In the genomic region with DNA sequence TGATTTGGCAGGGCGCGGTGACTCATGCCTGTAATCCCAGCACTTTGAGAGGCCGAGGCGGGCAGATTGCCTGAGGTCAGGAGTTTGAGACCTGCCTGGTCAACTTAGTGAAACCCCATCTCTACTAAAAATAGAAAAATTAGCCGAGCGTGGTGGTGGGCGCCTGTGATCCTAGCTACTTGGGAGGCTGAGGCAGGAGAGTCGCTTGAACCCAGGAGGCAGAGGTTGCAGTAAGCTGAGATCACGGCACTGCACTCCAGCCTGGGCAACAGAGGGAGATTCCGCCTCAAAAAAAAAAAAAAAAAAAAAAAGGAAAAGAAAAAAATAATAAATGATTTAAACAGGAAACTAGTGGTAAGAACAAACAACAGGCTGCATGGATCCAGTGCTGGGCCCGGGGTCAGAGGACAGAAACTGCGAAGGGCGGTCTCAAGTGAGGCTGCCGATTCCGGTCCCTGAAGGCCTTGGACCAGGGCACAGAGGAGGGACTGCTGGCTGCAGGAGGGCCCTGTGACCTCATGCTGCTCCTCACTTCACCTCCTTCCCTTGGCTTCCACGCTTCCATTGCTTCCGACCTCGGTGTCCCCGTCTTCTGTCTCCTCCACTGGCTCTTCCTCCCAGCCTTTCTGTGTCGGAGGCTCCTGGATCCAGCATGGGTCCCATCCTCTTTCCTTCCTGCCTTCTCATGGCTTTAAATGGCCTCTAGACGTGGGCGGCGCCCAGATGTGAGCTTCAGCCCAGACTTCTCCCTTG, we compare ENCODE assay signal across 1 cellular context.
TF ChIP-seq lines count a peak whose summit lies in the region.

No MANE protein-coding gene starts in this region.

TF ChIP-seq in HepG2, 621 proteins besides CTCF, POLR2A, EP300 and RAD21 (continued from another document and continues in another):
- TF ChIP-seq, protein P1, sequence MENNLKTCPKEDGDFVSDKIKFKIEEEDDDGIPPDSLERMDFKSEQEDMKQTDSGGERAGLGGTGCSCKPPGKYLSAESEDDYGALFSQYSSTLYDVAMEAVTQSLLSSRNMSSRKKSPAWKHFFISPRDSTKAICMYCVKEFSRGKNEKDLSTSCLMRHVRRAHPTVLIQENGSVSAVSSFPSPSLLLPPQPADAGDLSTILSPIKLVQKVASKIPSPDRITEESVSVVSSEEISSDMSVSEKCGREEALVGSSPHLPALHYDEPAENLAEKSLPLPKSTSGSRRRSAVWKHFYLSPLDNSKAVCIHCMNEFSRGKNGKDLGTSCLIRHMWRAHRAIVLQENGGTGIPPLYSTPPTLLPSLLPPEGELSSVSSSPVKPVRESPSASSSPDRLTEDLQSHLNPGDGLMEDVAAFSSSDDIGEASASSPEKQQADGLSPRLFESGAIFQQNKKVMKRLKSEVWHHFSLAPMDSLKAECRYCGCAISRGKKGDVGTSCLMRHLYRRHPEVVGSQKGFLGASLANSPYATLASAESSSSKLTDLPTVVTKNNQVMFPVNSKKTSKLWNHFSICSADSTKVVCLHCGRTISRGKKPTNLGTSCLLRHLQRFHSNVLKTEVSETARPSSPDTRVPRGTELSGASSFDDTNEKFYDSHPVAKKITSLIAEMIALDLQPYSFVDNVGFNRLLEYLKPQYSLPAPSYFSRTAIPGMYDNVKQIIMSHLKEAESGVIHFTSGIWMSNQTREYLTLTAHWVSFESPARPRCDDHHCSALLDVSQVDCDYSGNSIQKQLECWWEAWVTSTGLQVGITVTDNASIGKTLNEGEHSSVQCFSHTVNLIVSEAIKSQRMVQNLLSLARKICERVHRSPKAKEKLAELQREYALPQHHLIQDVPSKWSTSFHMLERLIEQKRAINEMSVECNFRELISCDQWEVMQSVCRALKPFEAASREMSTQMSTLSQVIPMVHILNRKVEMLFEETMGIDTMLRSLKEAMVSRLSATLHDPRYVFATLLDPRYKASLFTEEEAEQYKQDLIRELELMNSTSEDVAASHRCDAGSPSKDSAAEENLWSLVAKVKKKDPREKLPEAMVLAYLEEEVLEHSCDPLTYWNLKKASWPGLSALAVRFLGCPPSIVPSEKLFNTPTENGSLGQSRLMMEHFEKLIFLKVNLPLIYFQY (CRISPR knock-in tag; IDR thresholded peaks at IDR 0.05; ENCODE audit: borderline replicate concordance): no peak; the same call in 1 of the 2 replicates
- TF ChIP-seq, protein P2, sequence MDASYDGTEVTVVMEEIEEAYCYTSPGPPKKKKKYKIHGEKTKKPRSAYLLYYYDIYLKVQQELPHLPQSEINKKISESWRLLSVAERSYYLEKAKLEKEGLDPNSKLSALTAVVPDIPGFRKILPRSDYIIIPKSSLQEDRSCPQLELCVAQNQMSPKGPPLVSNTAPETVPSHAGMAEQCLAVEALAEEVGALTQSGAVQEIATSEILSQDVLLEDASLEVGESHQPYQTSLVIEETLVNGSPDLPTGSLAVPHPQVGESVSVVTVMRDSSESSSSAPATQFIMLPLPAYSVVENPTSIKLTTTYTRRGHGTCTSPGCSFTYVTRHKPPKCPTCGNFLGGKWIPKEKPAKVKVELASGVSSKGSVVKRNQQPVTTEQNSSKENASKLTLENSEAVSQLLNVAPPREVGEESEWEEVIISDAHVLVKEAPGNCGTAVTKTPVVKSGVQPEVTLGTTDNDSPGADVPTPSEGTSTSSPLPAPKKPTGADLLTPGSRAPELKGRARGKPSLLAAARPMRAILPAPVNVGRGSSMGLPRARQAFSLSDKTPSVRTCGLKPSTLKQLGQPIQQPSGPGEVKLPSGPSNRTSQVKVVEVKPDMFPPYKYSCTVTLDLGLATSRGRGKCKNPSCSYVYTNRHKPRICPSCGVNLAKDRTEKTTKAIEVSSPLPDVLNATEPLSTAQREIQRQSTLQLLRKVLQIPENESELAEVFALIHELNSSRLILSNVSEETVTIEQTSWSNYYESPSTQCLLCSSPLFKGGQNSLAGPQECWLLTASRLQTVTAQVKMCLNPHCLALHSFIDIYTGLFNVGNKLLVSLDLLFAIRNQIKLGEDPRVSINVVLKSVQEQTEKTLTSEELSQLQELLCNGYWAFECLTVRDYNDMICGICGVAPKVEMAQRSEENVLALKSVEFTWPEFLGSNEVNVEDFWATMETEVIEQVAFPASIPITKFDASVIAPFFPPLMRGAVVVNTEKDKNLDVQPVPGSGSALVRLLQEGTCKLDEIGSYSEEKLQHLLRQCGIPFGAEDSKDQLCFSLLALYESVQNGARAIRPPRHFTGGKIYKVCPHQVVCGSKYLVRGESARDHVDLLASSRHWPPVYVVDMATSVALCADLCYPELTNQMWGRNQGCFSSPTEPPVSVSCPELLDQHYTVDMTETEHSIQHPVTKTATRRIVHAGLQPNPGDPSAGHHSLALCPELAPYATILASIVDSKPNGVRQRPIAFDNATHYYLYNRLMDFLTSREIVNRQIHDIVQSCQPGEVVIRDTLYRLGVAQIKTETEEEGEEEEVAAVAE (CRISPR knock-in tag; IDR thresholded peaks at IDR 0.05; ENCODE audit: borderline replicate concordance): no peak
- TF ChIP-seq KDM6A (CRISPR knock-in tag; IDR thresholded peaks at IDR 0.05; ENCODE audit: low read depth) (no peak), SOX13 (IDR thresholded peaks at IDR 0.05) (no peak), SOX13 (CRISPR knock-in tag; conservative IDR thresholded peaks at IDR 0.05 in 1 of 2, IDR thresholded peaks at IDR 0.05 in 1 of 2) (no peak), ZNF451 (CRISPR knock-in tag; IDR thresholded peaks at IDR 0.05) (0 out of 2 replicates have a peak, but pooled peaks have one; percentile 36), ATRX (CRISPR knock-in tag; IDR thresholded peaks at IDR 0.05; ENCODE audit: borderline replicate concordance) (no peak), TCF12 (IDR thresholded peaks at IDR 0.05) (no peak), TCF12 (CRISPR knock-in tag; IDR thresholded peaks at IDR 0.05) (no peak; the same call in 1 of the 2 replicates), PRPF4 (IDR thresholded peaks at IDR 0.05; ENCODE audit: low read depth, low read length, poor library complexity, severe bottlenecking) (no peak), KLF13 (CRISPR knock-in tag; IDR thresholded peaks at IDR 0.05) (no peak), SOX6 (IDR thresholded peaks at IDR 0.05) (no peak), SOX6 (CRISPR knock-in tag; IDR thresholded peaks at IDR 0.05) (peak; percentile 72), ATF7 (IDR thresholded peaks at IDR 0.05) (no peak), ATF7 (CRISPR knock-in tag; IDR thresholded peaks at IDR 0.05) (no peak), ELF3 (CRISPR knock-in tag; IDR thresholded peaks at IDR 0.05) (peak; percentile 70), ZNF644 (CRISPR knock-in tag; IDR thresholded peaks at IDR 0.05; ENCODE audit: low read depth) (no peak), KLF11 (CRISPR knock-in tag; IDR thresholded peaks at IDR 0.05) (no peak), NPAS2 (CRISPR knock-in tag; IDR thresholded peaks at IDR 0.05; ENCODE audit: borderline replicate concordance) (no peak), ZNF24 (IDR thresholded peaks at IDR 0.05) (no peak), ZNF510 (CRISPR knock-in tag; IDR thresholded peaks at IDR 0.05; ENCODE audit: low read depth) (0 out of 2 replicates have a peak, but pooled peaks have one; percentile 19), YEATS4 (CRISPR knock-in tag; IDR thresholded peaks at IDR 0.05; ENCODE audit: borderline replicate concordance) (peak; percentile 69; the same call in 1 of the 2 replicates), ELF1 (CRISPR knock-in tag; IDR thresholded peaks at IDR 0.05) (0 out of 2 replicates have a peak, but pooled peaks have one; percentile 25), FOXC1 (CRISPR knock-in tag; IDR thresholded peaks at IDR 0.05; ENCODE audit: borderline replicate concordance) (no peak), ZNF30 (CRISPR knock-in tag; IDR thresholded peaks at IDR 0.05) (no peak), KDM4B (CRISPR knock-in tag; IDR thresholded peaks at IDR 0.05) (no peak), SNAI1 (CRISPR knock-in tag; IDR thresholded peaks at IDR 0.05; ENCODE audit: borderline replicate concordance) (no peak), ZMYM2 (CRISPR knock-in tag; IDR thresholded peaks at IDR 0.05) (0 out of 2 replicates have a peak, but pooled peaks have one; percentile 32), ZNF234 (CRISPR knock-in tag; conservative IDR thresholded peaks at IDR 0.05) (no peak)
- TF ChIP-seq, protein P3, sequence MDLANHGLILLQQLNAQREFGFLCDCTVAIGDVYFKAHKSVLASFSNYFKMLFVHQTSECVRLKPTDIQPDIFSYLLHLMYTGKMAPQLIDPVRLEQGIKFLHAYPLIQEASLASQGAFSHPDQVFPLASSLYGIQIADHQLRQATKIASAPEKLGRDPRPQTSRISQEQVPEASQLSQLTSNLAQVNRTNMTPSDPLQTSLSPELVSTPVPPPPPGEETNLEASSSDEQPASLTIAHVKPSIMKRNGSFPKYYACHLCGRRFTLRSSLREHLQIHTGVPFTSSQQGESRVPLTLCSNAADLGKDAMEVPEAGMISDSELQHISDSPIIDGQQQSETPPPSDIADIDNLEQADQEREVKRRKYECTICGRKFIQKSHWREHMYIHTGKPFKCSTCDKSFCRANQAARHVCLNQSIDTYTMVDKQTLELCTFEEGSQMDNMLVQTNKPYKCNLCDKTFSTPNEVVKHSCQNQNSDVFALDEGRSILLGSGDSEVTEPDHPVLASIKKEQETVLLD (CRISPR knock-in tag; IDR thresholded peaks at IDR 0.05; ENCODE audit: low read depth): no peak
- TF ChIP-seq, protein P4, sequence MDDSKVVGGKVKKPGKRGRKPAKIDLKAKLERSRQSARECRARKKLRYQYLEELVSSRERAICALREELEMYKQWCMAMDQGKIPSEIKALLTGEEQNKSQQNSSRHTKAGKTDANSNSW (CRISPR knock-in tag; IDR thresholded peaks at IDR 0.05; ENCODE audit: borderline replicate concordance): 0 out of 2 replicates have a peak, but pooled peaks have one; percentile 28
- TF ChIP-seq, protein P5, sequence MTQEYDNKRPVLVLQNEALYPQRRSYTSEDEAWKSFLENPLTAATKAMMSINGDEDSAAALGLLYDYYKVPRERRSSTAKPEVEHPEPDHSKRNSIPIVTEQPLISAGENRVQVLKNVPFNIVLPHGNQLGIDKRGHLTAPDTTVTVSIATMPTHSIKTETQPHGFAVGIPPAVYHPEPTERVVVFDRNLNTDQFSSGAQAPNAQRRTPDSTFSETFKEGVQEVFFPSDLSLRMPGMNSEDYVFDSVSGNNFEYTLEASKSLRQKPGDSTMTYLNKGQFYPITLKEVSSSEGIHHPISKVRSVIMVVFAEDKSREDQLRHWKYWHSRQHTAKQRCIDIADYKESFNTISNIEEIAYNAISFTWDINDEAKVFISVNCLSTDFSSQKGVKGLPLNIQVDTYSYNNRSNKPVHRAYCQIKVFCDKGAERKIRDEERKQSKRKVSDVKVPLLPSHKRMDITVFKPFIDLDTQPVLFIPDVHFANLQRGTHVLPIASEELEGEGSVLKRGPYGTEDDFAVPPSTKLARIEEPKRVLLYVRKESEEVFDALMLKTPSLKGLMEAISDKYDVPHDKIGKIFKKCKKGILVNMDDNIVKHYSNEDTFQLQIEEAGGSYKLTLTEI (CRISPR knock-in tag; conservative IDR thresholded peaks at IDR 0.05): no peak
- TF ChIP-seq, protein P6, sequence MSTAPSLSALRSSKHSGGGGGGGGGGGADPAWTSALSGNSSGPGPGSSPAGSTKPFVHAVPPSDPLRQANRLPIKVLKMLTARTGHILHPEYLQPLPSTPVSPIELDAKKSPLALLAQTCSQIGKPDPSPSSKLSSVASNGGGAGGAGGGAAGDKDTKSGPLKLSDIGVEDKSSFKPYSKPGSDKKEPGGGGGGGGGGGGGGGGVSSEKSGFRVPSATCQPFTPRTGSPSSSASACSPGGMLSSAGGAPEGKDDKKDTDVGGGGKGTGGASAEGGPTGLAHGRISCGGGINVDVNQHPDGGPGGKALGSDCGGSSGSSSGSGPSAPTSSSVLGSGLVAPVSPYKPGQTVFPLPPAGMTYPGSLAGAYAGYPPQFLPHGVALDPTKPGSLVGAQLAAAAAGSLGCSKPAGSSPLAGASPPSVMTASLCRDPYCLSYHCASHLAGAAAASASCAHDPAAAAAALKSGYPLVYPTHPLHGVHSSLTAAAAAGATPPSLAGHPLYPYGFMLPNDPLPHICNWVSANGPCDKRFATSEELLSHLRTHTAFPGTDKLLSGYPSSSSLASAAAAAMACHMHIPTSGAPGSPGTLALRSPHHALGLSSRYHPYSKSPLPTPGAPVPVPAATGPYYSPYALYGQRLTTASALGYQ (CRISPR knock-in tag; IDR thresholded peaks at IDR 0.05): 0 out of 2 replicates have a peak, but pooled peaks have one; percentile 26
- TF ChIP-seq, protein P7, sequence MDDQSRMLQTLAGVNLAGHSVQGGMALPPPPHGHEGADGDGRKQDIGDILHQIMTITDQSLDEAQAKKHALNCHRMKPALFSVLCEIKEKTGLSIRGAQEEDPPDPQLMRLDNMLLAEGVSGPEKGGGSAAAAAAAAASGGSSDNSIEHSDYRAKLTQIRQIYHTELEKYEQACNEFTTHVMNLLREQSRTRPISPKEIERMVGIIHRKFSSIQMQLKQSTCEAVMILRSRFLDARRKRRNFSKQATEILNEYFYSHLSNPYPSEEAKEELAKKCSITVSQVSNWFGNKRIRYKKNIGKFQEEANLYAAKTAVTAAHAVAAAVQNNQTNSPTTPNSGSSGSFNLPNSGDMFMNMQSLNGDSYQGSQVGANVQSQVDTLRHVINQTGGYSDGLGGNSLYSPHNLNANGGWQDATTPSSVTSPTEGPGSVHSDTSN (CRISPR knock-in tag; IDR thresholded peaks at IDR 0.05; ENCODE audit: borderline replicate concordance): no peak
- TF ChIP-seq, protein P8, sequence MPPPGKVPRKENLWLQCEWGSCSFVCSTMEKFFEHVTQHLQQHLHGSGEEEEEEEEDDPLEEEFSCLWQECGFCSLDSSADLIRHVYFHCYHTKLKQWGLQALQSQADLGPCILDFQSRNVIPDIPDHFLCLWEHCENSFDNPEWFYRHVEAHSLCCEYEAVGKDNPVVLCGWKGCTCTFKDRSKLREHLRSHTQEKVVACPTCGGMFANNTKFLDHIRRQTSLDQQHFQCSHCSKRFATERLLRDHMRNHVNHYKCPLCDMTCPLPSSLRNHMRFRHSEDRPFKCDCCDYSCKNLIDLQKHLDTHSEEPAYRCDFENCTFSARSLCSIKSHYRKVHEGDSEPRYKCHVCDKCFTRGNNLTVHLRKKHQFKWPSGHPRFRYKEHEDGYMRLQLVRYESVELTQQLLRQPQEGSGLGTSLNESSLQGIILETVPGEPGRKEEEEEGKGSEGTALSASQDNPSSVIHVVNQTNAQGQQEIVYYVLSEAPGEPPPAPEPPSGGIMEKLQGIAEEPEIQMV (CRISPR knock-in tag; IDR thresholded peaks at IDR 0.05; ENCODE audit: low read depth): no peak
- TF ChIP-seq, protein P9, sequence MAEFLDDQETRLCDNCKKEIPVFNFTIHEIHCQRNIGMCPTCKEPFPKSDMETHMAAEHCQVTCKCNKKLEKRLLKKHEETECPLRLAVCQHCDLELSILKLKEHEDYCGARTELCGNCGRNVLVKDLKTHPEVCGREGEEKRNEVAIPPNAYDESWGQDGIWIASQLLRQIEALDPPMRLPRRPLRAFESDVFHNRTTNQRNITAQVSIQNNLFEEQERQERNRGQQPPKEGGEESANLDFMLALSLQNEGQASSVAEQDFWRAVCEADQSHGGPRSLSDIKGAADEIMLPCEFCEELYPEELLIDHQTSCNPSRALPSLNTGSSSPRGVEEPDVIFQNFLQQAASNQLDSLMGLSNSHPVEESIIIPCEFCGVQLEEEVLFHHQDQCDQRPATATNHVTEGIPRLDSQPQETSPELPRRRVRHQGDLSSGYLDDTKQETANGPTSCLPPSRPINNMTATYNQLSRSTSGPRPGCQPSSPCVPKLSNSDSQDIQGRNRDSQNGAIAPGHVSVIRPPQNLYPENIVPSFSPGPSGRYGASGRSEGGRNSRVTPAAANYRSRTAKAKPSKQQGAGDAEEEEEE (CRISPR knock-in tag; IDR thresholded peaks at IDR 0.05; ENCODE audit: borderline replicate concordance): no peak
